In genomic region chr2:235556086-235556485, GRCh38 we compare ENCODE assay signal across 20 cellular contexts.
"Had no signal": no experiment of that assay in that cellular context is flagged by ENCODE, and none has a peak within 500 bp of the region (broad histone marks: within the 10 kb centered on the region; RNA-seq: fewer than 3 reads in every experiment).

No MANE protein-coding gene starts in this region.

- H3K4me1 Mint-ChIP-seq: IgD-negative memory B cell had no signal

- ATAC-seq: K562 had no signal

- H3K36me3 ChIP-seq: SJSA1 had no signal

- H3K4me3 Mint-ChIP-seq: IgD-negative memory B cell had no signal

- H3K36me3 Mint-ChIP-seq: IgD-negative memory B cell had no signal

- H3K4me3 ChIP-seq: K562, SJSA1, SK-N-MC had no signal

- H3K27ac Mint-ChIP-seq: IgD-negative memory B cell had no signal

- H3K27ac ChIP-seq: SJSA1, SK-N-MC had no signal

- H3K27me3 ChIP-seq: SJSA1 had no signal

- DNase-seq: NCI-H1048, NCI-H1105, NCI-H1417 treated with DMSO at 0.1 percent for 48 hours, NCI-H146, NCI-H1694 treated with DMSO at 0.1 percent for 48 hours, NCI-H1930, NCI-H2081, NCI-H2107, NCI-H226, NCI-H446, NCI-H510A, NCI-H524 treated with DMSO at 0.1 percent for 48 hours, NCI-H69, NCI-H774, Right ventricle myocardium superior, RPMI8226 had no signal

- H3K9me3 ChIP-seq: SJSA1 had no signal
